In genomic region chr6:9161731-9162130, GRCh38 we compare ENCODE assay signal across 23 cellular contexts.
"Had no signal": no experiment of that assay in that cellular context is flagged by ENCODE, and none has a peak within 500 bp of the region (broad histone marks: within the 10 kb centered on the region; RNA-seq: fewer than 3 reads in every experiment).

No MANE protein-coding gene starts in this region.

- H3K27me3 ChIP-seq: gastroesophageal sphincter, heart left ventricle, hepatocyte, left lung, ovary, right lobe of liver, tibial nerve, upper lobe of right lung, uterus had no signal

- H3K36me3 ChIP-seq: gastroesophageal sphincter, heart left ventricle, left lung, ovary, right lobe of liver, thoracic aorta, tibial nerve, upper lobe of right lung, uterus had no signal

- FAIRE-seq: endometrium, small intestine had no signal

- H3K4me1 ChIP-seq: gastroesophageal sphincter, heart left ventricle, left lung, right lobe of liver, tibial nerve, upper lobe of right lung, uterus had no signal

- DNase-seq: cortex of kidney; effector memory CD8-positive, alpha-beta T cell; heart left ventricle; left cardiac atrium; left lung; mesendoderm; midbrain; naive thymus-derived CD8-positive, alpha-beta T cell; occipital lobe; ovary; posterior cingulate gyrus; right lobe of liver; small intestine; stimulated activated CD4-positive, alpha-beta T cell treated with anti-CD3 and anti-CD28 coated beads, Interleukin-15, amount 100 ng/mL, for 24 hours; stimulated activated CD4-positive, alpha-beta T cell treated with anti-CD3 and anti-CD28 coated beads, Interleukin-2, amount 100 ng/mL, for 48 hours; stimulated activated naive B cell treated with anti-CD40 and anti-IgM and Interleukin-4, amounts not matched to agents 10 μg/mL and 1 μg/mL and 100 μg/mL, for 72 hours; upper lobe of right lung; uterus had no signal

- H3K27ac ChIP-seq: gastroesophageal sphincter, heart left ventricle, hepatocyte, left lung, ovary, right lobe of liver, thoracic aorta, tibial nerve, upper lobe of right lung, uterus had no signal

- H3K4me3 ChIP-seq: gastroesophageal sphincter, heart left ventricle, hepatocyte, left lung, ovary, right lobe of liver, thoracic aorta, tibial nerve, upper lobe of right lung, uterus had no signal

- ATAC-seq: effector memory CD8-positive, alpha-beta T cell; gastroesophageal sphincter; heart left ventricle; left cardiac atrium; left lung; naive thymus-derived CD8-positive, alpha-beta T cell; right lobe of liver; stimulated activated naive B cell treated with anti-CD40 and anti-IgM and Interleukin-4, amounts not matched to agents 10 μg/mL and 1 μg/mL and 100 μg/mL, for 72 hours; upper lobe of right lung had no signal
